Comparison of ENCODE assay signal across 8 cellular contexts in the genomic region with DNA sequence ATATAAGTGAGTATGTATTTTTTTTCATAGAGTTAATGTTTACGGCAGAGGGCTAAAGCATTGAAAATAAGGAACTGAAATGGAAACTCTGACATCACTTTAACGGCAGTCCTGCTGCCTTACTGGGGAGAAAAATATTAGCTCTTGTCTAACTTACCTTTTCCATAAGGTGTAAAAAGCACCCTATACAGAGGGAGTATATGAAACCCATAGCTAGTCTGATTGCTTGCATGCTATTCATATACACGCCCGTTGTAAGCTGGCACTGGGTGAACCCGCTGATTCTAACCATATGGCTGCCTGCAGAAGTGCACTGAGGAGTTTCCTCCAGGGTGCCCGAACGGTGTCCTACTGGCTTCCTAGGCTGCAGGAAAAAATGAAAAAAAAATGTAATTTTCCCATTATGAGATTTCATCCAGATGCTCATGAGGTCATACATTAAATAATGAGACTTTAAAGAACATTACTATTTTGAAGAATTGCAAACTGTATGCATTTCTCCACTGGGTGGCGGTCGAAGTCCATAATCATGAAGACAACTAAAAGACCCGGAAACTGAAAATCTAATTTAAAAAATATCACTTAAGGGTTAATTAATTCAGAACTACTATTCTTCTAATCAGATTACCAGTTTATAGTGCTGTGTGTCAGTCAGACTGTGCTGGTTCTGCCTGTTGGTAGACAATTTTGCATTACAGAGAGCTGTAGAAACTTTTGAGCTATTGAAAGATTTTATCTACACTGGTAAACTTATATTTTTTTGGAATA.
A peak's percentile ranks its signal among the peaks of the same experiment; 100 is the strongest.
DNase-seq lines count a peak whose midpoint lies in the region; ATAC-seq and TF ChIP-seq lines count a peak whose summit lies in the region.

No MANE protein-coding gene starts in this region.

- no peaks in the 10 kb centered on the region for H3K4me1 ChIP-seq in heart right ventricle

- no peaks in the 10 kb centered on the region for H3K36me3 Mint-ChIP-seq in dendritic cell treated with granulocyte-macrophage colony-stimulating factor and Interleukin-4, amounts not matched to agents 40 ng/mL and 50 ng/mL, for 4 days (ENCODE audit: low read depth)
- no peaks in the 10 kb centered on the region for H3K36me3 Mint-ChIP-seq in stimulated activated naive B cell treated with anti-CD40 and anti-IgM and Interleukin-4, amounts not matched to agents 10 μg/mL and 1 μg/mL and 100 μg/mL, for 72 hours

- ATAC-seq in heart right ventricle, result no peak
- peak; percentile 84 for ATAC-seq in HG02623 (IDR thresholded peaks at IDR 0.05; ENCODE audit: unreplicated experiment)
- ATAC-seq in stimulated activated naive B cell treated with anti-CD40 and anti-IgM and Interleukin-4, amounts not matched to agents 10 μg/mL and 1 μg/mL and 100 μg/mL, for 72 hours (replicated peaks), result peak; percentile 83 to 87

- peak in 6 of 9 donors; percentile 12 to 49 (median 32) for TF ChIP-seq CTCF in heart right ventricle (IDR thresholded peaks at IDR 0.05)

- H3K36me3 ChIP-seq in heart right ventricle, result no peaks in the 10 kb centered on the region

- peaks cover 12% of the 10 kb centered on the region for H3K4me1 Mint-ChIP-seq in dendritic cell treated with granulocyte-macrophage colony-stimulating factor and Interleukin-4, amounts not matched to agents 40 ng/mL and 50 ng/mL, for 4 days (ENCODE audit: low read depth)
- H3K4me1 Mint-ChIP-seq in stimulated activated naive B cell treated with anti-CD40 and anti-IgM and Interleukin-4, amounts not matched to agents 10 μg/mL and 1 μg/mL and 100 μg/mL, for 72 hours, result peaks cover 2 to 10% of the 10 kb centered on the region in 2 donors

- peaks cover 0 to 27% (median 0%) of the 10 kb centered on the region in 7 donors for H3K27me3 ChIP-seq in heart right ventricle

- no peaks in the 10 kb centered on the region for H3K9me3 Mint-ChIP-seq in dendritic cell treated with granulocyte-macrophage colony-stimulating factor and Interleukin-4, amounts not matched to agents 40 ng/mL and 50 ng/mL, for 4 days
- H3K9me3 Mint-ChIP-seq in stimulated activated naive B cell treated with anti-CD40 and anti-IgM and Interleukin-4, amounts not matched to agents 10 μg/mL and 1 μg/mL and 100 μg/mL, for 72 hours, result no peaks in the 10 kb centered on the region

- intact Hi-C loops in heart right ventricle (cut with DNase I) (no loop called here), cardiac septum (cut with DNase I) (no loop called here)
- intact Hi-C loops in dendritic cell treated with granulocyte-macrophage colony-stimulating factor and Interleukin-4, amounts not matched to agents 40 ng/mL and 50 ng/mL, for 4 days (cut with micrococcal nuclease), result loop anchor here (1.0 to 2.0 kb wide), 2 partner anchors 24 to 443 kb away; no protein-coding TSS in a partner anchor

- WGBS in heart right ventricle, 2 donors, result 44 to 55% methylated on average over 10 of the region's 10 CpGs

- no peak overlapping the region for H3K27ac Mint-ChIP-seq in dendritic cell treated with granulocyte-macrophage colony-stimulating factor and Interleukin-4, amounts not matched to agents 40 ng/mL and 50 ng/mL, for 4 days
- H3K27ac Mint-ChIP-seq in stimulated activated naive B cell treated with anti-CD40 and anti-IgM and Interleukin-4, amounts not matched to agents 10 μg/mL and 1 μg/mL and 100 μg/mL, for 72 hours, result peak overlapping the region; percentile 14

- DNase-seq in heart right ventricle, result no peak
- no peak for DNase-seq in cardiac septum (ENCODE audit: low spot score)
- DNase-seq in NAMALWA (ENCODE audit: low spot score), result peak; percentile 74
- no peak for DNase-seq in stimulated activated naive B cell treated with anti-CD40 and anti-IgM and Interleukin-4, amounts not matched to agents 10 μg/mL and 1 μg/mL and 100 μg/mL, for 72 hours
- no peak for DNase-seq in NCI-H1930 (lab: John Stamatoyannopoulos, UW)
- DNase-seq in NCI-H128 (lab: John Stamatoyannopoulos, UW; ENCODE audit: unreplicated experiment), result no peak

- H3K4me3 Mint-ChIP-seq in dendritic cell treated with granulocyte-macrophage colony-stimulating factor and Interleukin-4, amounts not matched to agents 40 ng/mL and 50 ng/mL, for 4 days, result peak overlapping the region; percentile 54
- H3K4me3 Mint-ChIP-seq in stimulated activated naive B cell treated with anti-CD40 and anti-IgM and Interleukin-4, amounts not matched to agents 10 μg/mL and 1 μg/mL and 100 μg/mL, for 72 hours, result peak overlapping the region in 1 of 2 donors; percentile 6

- peaks cover 1% of the 10 kb centered on the region for H3K27me3 Mint-ChIP-seq in dendritic cell treated with granulocyte-macrophage colony-stimulating factor and Interleukin-4, amounts not matched to agents 40 ng/mL and 50 ng/mL, for 4 days
- H3K27me3 Mint-ChIP-seq in stimulated activated naive B cell treated with anti-CD40 and anti-IgM and Interleukin-4, amounts not matched to agents 10 μg/mL and 1 μg/mL and 100 μg/mL, for 72 hours, result no peaks in the 10 kb centered on the region

- H3K9me3 ChIP-seq in heart right ventricle, result no peaks in the 10 kb centered on the region

- no peak overlapping the region for H3K4me3 ChIP-seq in heart right ventricle

- H3K27ac ChIP-seq in heart right ventricle, result no peak overlapping the region

Comparison
In these comparisons a context has a peak if more than half of its experiments do, and no peak if none do; other contexts are left out.
1. ATAC-seq: peak in HG02623 (single experiment) and stimulated activated naive B cell treated with anti-CD40 and anti-IgM and Interleukin-4, amounts not matched to agents 10 μg/mL and 1 μg/mL and 100 μg/mL, for 72 hours (2 of 2); none in heart right ventricle (0 of 8).